Comparison of ENCODE assay signal across 11 cellular contexts in genomic region chr11:12269104-12269441, GRCh38.
DNase-seq lines count a peak whose midpoint lies in the region; ATAC-seq, FAIRE-seq and TF ChIP-seq lines count a peak whose summit lies in the region.
"Had no signal": no experiment of that assay in that cellular context is flagged by ENCODE, and none has a peak within 500 bp of the region (broad histone marks: within the 10 kb centered on the region; RNA-seq: fewer than 3 reads in every experiment).

No MANE protein-coding gene starts in this region.

- H3K36me3 ChIP-seq in astrocyte (ENCODE audit: insufficient read depth, low read length): peaks cover 11% of the 10 kb centered on the region

- no peak for FAIRE-seq in astrocyte (lab: Jason Lieb, UNC)

- H3K27ac Mint-ChIP-seq in astrocyte (ENCODE audit: unreplicated experiment): peak overlapping the region; percentile 34
- no peak overlapping the region for H3K27ac Mint-ChIP-seq in activated T-helper 2 cell treated with anti-CD3 and anti-CD28 coated beads, Interferon-gamma antibody, Interleukin-2, Interleukin-4, amounts not matched to agents 10 μg/mL and 5 μg/mL and 100 μg/mL, durations not matched to agents 14 hours and 24 hours and 36 hours
- H3K27ac Mint-ChIP-seq: effector memory CD8-positive, alpha-beta T cell; naive B cell had no signal

- ATAC-seq in left ventricle myocardium superior: peak; percentile 73
- ATAC-seq in GM18511 (IDR thresholded peaks at IDR 0.05; ENCODE audit: unreplicated experiment): no peak
- ATAC-seq in GM18907 (IDR thresholded peaks at IDR 0.05; ENCODE audit: unreplicated experiment): no peak
- ATAC-seq: effector memory CD8-positive, alpha-beta T cell had no signal

- H2AFZ ChIP-seq in astrocyte (ENCODE audit: low read depth, low read length): no peak overlapping the region

- H3K4me3 Mint-ChIP-seq in astrocyte (ENCODE audit: unreplicated experiment): no peak overlapping the region
- H3K4me3 Mint-ChIP-seq in activated T-helper 2 cell treated with anti-CD3 and anti-CD28 coated beads, Interferon-gamma antibody, Interleukin-2, Interleukin-4, amounts not matched to agents 10 μg/mL and 5 μg/mL and 100 μg/mL, durations not matched to agents 14 hours and 24 hours and 36 hours (ENCODE audit: low read depth): no peak overlapping the region
- H3K4me3 Mint-ChIP-seq: effector memory CD8-positive, alpha-beta T cell; naive B cell had no signal

- no peaks in the 10 kb centered on the region for H3K27me3 ChIP-seq in astrocyte (ENCODE audit: insufficient read depth, low read length)

- no peaks in the 10 kb centered on the region for H3K27me3 Mint-ChIP-seq in astrocyte (ENCODE audit: low read depth, unreplicated experiment)
- no peaks in the 10 kb centered on the region for H3K27me3 Mint-ChIP-seq in activated T-helper 2 cell treated with anti-CD3 and anti-CD28 coated beads, Interferon-gamma antibody, Interleukin-2, Interleukin-4, amounts not matched to agents 10 μg/mL and 5 μg/mL and 100 μg/mL, durations not matched to agents 14 hours and 24 hours and 36 hours (ENCODE audit: low read depth)
- H3K27me3 Mint-ChIP-seq: effector memory CD8-positive, alpha-beta T cell had no signal

- peak overlapping the region; percentile 23 for H3K27ac ChIP-seq in astrocyte (ENCODE audit: low read depth, low read length)

- no peaks in the 10 kb centered on the region for H3K9me3 Mint-ChIP-seq in astrocyte (ENCODE audit: unreplicated experiment)
- no peaks in the 10 kb centered on the region for H3K9me3 Mint-ChIP-seq in activated T-helper 2 cell treated with anti-CD3 and anti-CD28 coated beads, Interferon-gamma antibody, Interleukin-2, Interleukin-4, amounts not matched to agents 10 μg/mL and 5 μg/mL and 100 μg/mL, durations not matched to agents 14 hours and 24 hours and 36 hours
- H3K9me3 Mint-ChIP-seq: effector memory CD8-positive, alpha-beta T cell had no signal

- H3K4me3 ChIP-seq in astrocyte (ENCODE audit: insufficient read depth, low read depth, low read length): no peak overlapping the region

- H4K20me1 ChIP-seq in astrocyte (ENCODE audit: insufficient read depth, low read length): no peaks in the 10 kb centered on the region

- H3K36me3 Mint-ChIP-seq in astrocyte (ENCODE audit: low read depth, unreplicated experiment): peaks cover 14% of the 10 kb centered on the region
- peaks cover 15% of the 10 kb centered on the region for H3K36me3 Mint-ChIP-seq in activated T-helper 2 cell treated with anti-CD3 and anti-CD28 coated beads, Interferon-gamma antibody, Interleukin-2, Interleukin-4, amounts not matched to agents 10 μg/mL and 5 μg/mL and 100 μg/mL, durations not matched to agents 14 hours and 24 hours and 36 hours (ENCODE audit: low read depth)
- H3K36me3 Mint-ChIP-seq: naive B cell had no signal

- peak overlapping the region; percentile 13 for H3K9ac ChIP-seq in astrocyte (ENCODE audit: low read length)

- no peaks in the 10 kb centered on the region for H3K9me3 ChIP-seq in astrocyte (ENCODE audit: insufficient read depth, low read depth, low read length)

- H3K4me1 ChIP-seq in astrocyte (ENCODE audit: insufficient read depth, low read length): peaks cover 34% of the 10 kb centered on the region

- no peaks in the 10 kb centered on the region for H3K79me2 ChIP-seq in astrocyte (ENCODE audit: insufficient read depth, low read length)

- H3K4me1 Mint-ChIP-seq in astrocyte (ENCODE audit: low read depth, unreplicated experiment): peaks cover 27% of the 10 kb centered on the region
- H3K4me1 Mint-ChIP-seq in activated T-helper 2 cell treated with anti-CD3 and anti-CD28 coated beads, Interferon-gamma antibody, Interleukin-2, Interleukin-4, amounts not matched to agents 10 μg/mL and 5 μg/mL and 100 μg/mL, durations not matched to agents 14 hours and 24 hours and 36 hours (ENCODE audit: low read depth): no peaks in the 10 kb centered on the region
- H3K4me1 Mint-ChIP-seq: naive B cell had no signal

- H3K4me2 ChIP-seq in astrocyte (ENCODE audit: low read length): no peak overlapping the region

- intact Hi-C loops in left ventricle myocardium superior (cut with micrococcal nuclease): no loop called here
- intact Hi-C loops in activated T-helper 2 cell treated with anti-CD3 and anti-CD28 coated beads, Interferon-gamma antibody, Interleukin-2, Interleukin-4, amounts not matched to agents 10 μg/mL and 5 μg/mL and 100 μg/mL, durations not matched to agents 14 hours and 24 hours and 36 hours (cut with micrococcal nuclease): no loop called here

- peak; percentile 57 for DNase-seq in GM04503 (ENCODE audit: low read depth)
- DNase-seq in astrocyte (ENCODE audit: low read depth): no peak
- DNase-seq in left ventricle myocardium superior: no peak
- DNase-seq in pulmonary artery endothelial cell (ENCODE audit: low read depth, low spot score): peak; percentile 54
- no peak for DNase-seq in activated T-helper 2 cell treated with anti-CD3 and anti-CD28 coated beads, Interferon-gamma antibody, Interleukin-2, Interleukin-4, amounts not matched to agents 10 μg/mL and 5 μg/mL and 100 μg/mL, durations not matched to agents 14 hours and 24 hours and 36 hours (ENCODE audit: low spot score)
- DNase-seq in NK-92 treated with Interleukin-12 subunit alpha and Interleukin-12 subunit beta, amount 100 ng/mL, for 24 hours (lab: John Stamatoyannopoulos, UW): no peak
- DNase-seq: effector memory CD8-positive, alpha-beta T cell; naive B cell; T1000 had no signal

- no peak for TF ChIP-seq CTCF in astrocyte (IDR thresholded peaks at IDR 0.05; ENCODE audit: insufficient read depth, low read depth, low read length)

Comparison
In these comparisons a context has a peak if more than half of its experiments do, and no peak if none do; other contexts are left out.
1. DNase-seq: peak in GM04503 (single experiment) and pulmonary artery endothelial cell (single experiment); none in astrocyte (single experiment), left ventricle myocardium superior (single experiment), activated T-helper 2 cell treated with anti-CD3 and anti-CD28 coated beads, Interferon-gamma antibody, Interleukin-2, Interleukin-4, amounts not matched to agents 10 μg/mL and 5 μg/mL and 100 μg/mL, durations not matched to agents 14 hours and 24 hours and 36 hours (single experiment) and NK-92 treated with Interleukin-12 subunit alpha and Interleukin-12 subunit beta, amount 100 ng/mL, for 24 hours (single experiment).